17 cellular contexts compared by ENCODE assay signal in genomic region chr18:48915621-48916425, GRCh38. TPM values are rescaled to one million over a fixed set of nuclear protein-coding genes. Genes with fewer than 3 reads are reported as not detected.
A peak's percentile ranks its signal among the peaks of the same experiment; 100 is the strongest.
DNase-seq lines count a peak whose midpoint lies in the region; ATAC-seq, FAIRE-seq and TF ChIP-seq lines count a peak whose summit lies in the region.
"Had no signal": no experiment of that assay in that cellular context is flagged by ENCODE, and none has a peak within 500 bp of the region (broad histone marks: within the 10 kb centered on the region; RNA-seq: fewer than 3 reads in every experiment).

No MANE protein-coding gene starts in this region.

- no peak overlapping the region for H3K4me3 ChIP-seq in A549
- no peak overlapping the region for H3K4me3 ChIP-seq in IMR-90 (ENCODE audit: insufficient read depth, low read depth, low read length)
- H3K4me3 ChIP-seq: adrenal gland had no signal

- no peak for TF ChIP-seq CTCF in A549 (IDR thresholded peaks at IDR 0.05)
- no peak for TF ChIP-seq CTCF in IMR-90 (conservative IDR thresholded peaks at IDR 0.05; ENCODE audit: low read depth, low read length)
- no peak for TF ChIP-seq CTCF in mesothelial cell of epicardium (IDR thresholded peaks at IDR 0.05; ENCODE audit: unreplicated experiment)
- no peak for TF ChIP-seq CTCF in GM13977 (IDR thresholded peaks at IDR 0.05; ENCODE audit: extremely low read depth, insufficient read depth, missing control alignments)

- peak overlapping the region; percentile 52 for H3K27ac Mint-ChIP-seq in activated T-helper 1 cell treated with anti-CD3 and anti-CD28 coated beads, Interleukin-12 subunit alpha, Interleukin-12 subunit beta, Interleukin-2, Interleukin-4 antibody, amounts not matched to agents 30 ng/mL and 10 ng/mL and 1 ng/mL, durations not matched to agents 14 hours and 24 hours and 36 hours
- H3K27ac Mint-ChIP-seq in mesothelial cell of epicardium: peak overlapping the region; percentile 94
- H3K27ac Mint-ChIP-seq: activated CD4-positive, alpha-beta T cell treated with anti-CD3 and anti-CD28 coated beads for 36 hours had no signal

- no TSS peak for BruUV-seq in IMR-90 (replicated peaks; lab: Mats Ljungman, UMichigan)

- H2AFZ ChIP-seq in IMR-90 (replicated peaks; ENCODE audit: low read length, poor library complexity): no peak overlapping the region

- peaks cover 36% of the 10 kb centered on the region for H3K4me1 Mint-ChIP-seq in activated T-helper 1 cell treated with anti-CD3 and anti-CD28 coated beads, Interleukin-12 subunit alpha, Interleukin-12 subunit beta, Interleukin-2, Interleukin-4 antibody, amounts not matched to agents 30 ng/mL and 10 ng/mL and 1 ng/mL, durations not matched to agents 14 hours and 24 hours and 36 hours (ENCODE audit: low read depth)
- H3K4me1 Mint-ChIP-seq in mesothelial cell of epicardium: peaks cover 41% of the 10 kb centered on the region

- no peak for TF ChIP-seq EP300 in A549 (IDR thresholded peaks at IDR 0.05)

- intact Hi-C loops in IMR-90 (cut with micrococcal nuclease): no loop called here
- intact Hi-C loops in activated T-helper 1 cell treated with anti-CD3 and anti-CD28 coated beads, Interleukin-12 subunit alpha, Interleukin-12 subunit beta, Interleukin-2, Interleukin-4 antibody, amounts not matched to agents 30 ng/mL and 10 ng/mL and 1 ng/mL, durations not matched to agents 14 hours and 24 hours and 36 hours (cut with micrococcal nuclease): no loop called here

- H3K27ac ChIP-seq in A549 (no peak overlapping the region), IMR-90 (ENCODE audit: insufficient read depth, low read length) (no peak overlapping the region)
- H3K27ac ChIP-seq: adrenal gland had no signal

- no peak overlapping the region for H3K23ac ChIP-seq in IMR-90 (ENCODE audit: low read depth, low read length)

- peaks cover 13 to 42% of the 10 kb centered on the region in 2 experiments; a peak in 3 of 4 replicates for H3K79me1 ChIP-seq in IMR-90 (ENCODE audit: low read depth in 1 of 2, low read length in 2 of 2)

- no peak overlapping the region for H3K4me2 ChIP-seq in A549
- H3K4me2 ChIP-seq in IMR-90 (ENCODE audit: low read depth, low read length): no peak overlapping the region

- peak overlapping the region; percentile 12; the same call in 1 of the 2 replicates for H2AK5ac ChIP-seq in IMR-90 (ENCODE audit: low read depth, low read length)

- no peak overlapping the region for H3K9ac ChIP-seq in IMR-90 (ENCODE audit: low read depth, low read length)

- no peak overlapping the region for H2AK9ac ChIP-seq in IMR-90 (replicated peaks; ENCODE audit: low read depth, low read length, poor library complexity)

- peak in 1 of 2 experiments; percentile 24; a peak in 3 of 6 replicates for ATAC-seq in A549
- ATAC-seq in IMR-90 (ENCODE audit: low read depth): peak; percentile 52
- no peak for ATAC-seq in HG02884 (IDR thresholded peaks at IDR 0.05; ENCODE audit: unreplicated experiment)
- ATAC-seq in GM18907 (IDR thresholded peaks at IDR 0.05; ENCODE audit: unreplicated experiment): no peak
- ATAC-seq: activated CD4-positive, alpha-beta T cell treated with anti-CD3 and anti-CD28 coated beads for 36 hours; esophagus mucosa had no signal

- dilution Hi-C loops in IMR-90 (cut with HindIII; ENCODE audit: low sequenced_read_pairs, unreplicated experiment): no loop called here

- H3K56ac ChIP-seq in IMR-90 (ENCODE audit: extremely low read depth, insufficient read depth, low read length): no peak overlapping the region

- H3K36me3 ChIP-seq in IMR-90 (ENCODE audit: control insufficient read depth, insufficient read depth, low read length): peaks cover 15% of the 10 kb centered on the region

- no peak overlapping the region for H4K91ac ChIP-seq in IMR-90 (ENCODE audit: insufficient read depth, low read depth, low read length)

- no peak for FAIRE-seq in A549 (lab: Jason Lieb, UNC)
- FAIRE-seq: RCC 7860 had no signal

- 87% methylated on average over 7 of the region's 10 CpGs for WGBS in A549 (ENCODE audit: missing lambda C conversion rate)
- 87% methylated on average over 7 of the region's 10 CpGs; no CpG with 5 or more reads in 1 of the 2 experiments for WGBS in IMR-90 (ENCODE audit: extremely low coverage in 2 of 2, insufficient read length in 1 of 2), 2 experiments

- no peaks in the 10 kb centered on the region for H3K27me3 Mint-ChIP-seq in activated T-helper 1 cell treated with anti-CD3 and anti-CD28 coated beads, Interleukin-12 subunit alpha, Interleukin-12 subunit beta, Interleukin-2, Interleukin-4 antibody, amounts not matched to agents 30 ng/mL and 10 ng/mL and 1 ng/mL, durations not matched to agents 14 hours and 24 hours and 36 hours (ENCODE audit: insufficient read depth)
- H3K27me3 Mint-ChIP-seq in mesothelial cell of epicardium (ENCODE audit: low read depth): no peaks in the 10 kb centered on the region
- H3K27me3 Mint-ChIP-seq: activated CD4-positive, alpha-beta T cell treated with anti-CD3 and anti-CD28 coated beads for 36 hours had no signal

- no peak overlapping the region for H4K8ac ChIP-seq in IMR-90 (ENCODE audit: low read depth in 2 of 2, low read length in 2 of 2)

- H3K9me3 Mint-ChIP-seq in activated T-helper 1 cell treated with anti-CD3 and anti-CD28 coated beads, Interleukin-12 subunit alpha, Interleukin-12 subunit beta, Interleukin-2, Interleukin-4 antibody, amounts not matched to agents 30 ng/mL and 10 ng/mL and 1 ng/mL, durations not matched to agents 14 hours and 24 hours and 36 hours: no peaks in the 10 kb centered on the region
- H3K9me3 Mint-ChIP-seq in mesothelial cell of epicardium: no peaks in the 10 kb centered on the region

- H4K5ac ChIP-seq in IMR-90 (ENCODE audit: low read depth, low read length): no peak overlapping the region

- H3K9me3 ChIP-seq in A549 (no peaks in the 10 kb centered on the region), IMR-90 (ENCODE audit: control insufficient read depth, insufficient read depth, low read length) (no peaks in the 10 kb centered on the region)
- H3K9me3 ChIP-seq: adrenal gland had no signal

- no peak overlapping the region for H2BK5ac ChIP-seq in IMR-90 (ENCODE audit: low read depth, low read length, poor library complexity, severe bottlenecking)

- H3K4ac ChIP-seq in IMR-90 (ENCODE audit: low read depth, low read length): 0 out of 2 replicates have a peak overlapping the region, but pooled peaks have one; percentile 27

- peaks cover 9% of the 10 kb centered on the region for H4K20me1 ChIP-seq in IMR-90 (ENCODE audit: insufficient read depth, low read length)

- no peak overlapping the region for H2BK120ac ChIP-seq in IMR-90 (ENCODE audit: low read depth, low read length)

- no peak overlapping the region; the same call in 2 of the 3 replicates for H2BK15ac ChIP-seq in IMR-90 (ENCODE audit: low read depth, low read length)

- in situ Hi-C loops in IMR-90 (cut with MboI; ENCODE audit: low sequenced_read_pairs): no loop called here
- in situ Hi-C loops in GM13977 (cut with MboI; ENCODE audit: low pct_unique_long_range_greater_than_20kb, low sequenced_read_pairs, unreplicated experiment): no loop called here

- H3K14ac ChIP-seq in IMR-90 (replicated peaks; ENCODE audit: low read depth, low read length): peak overlapping the region; percentile 1; the same call in 1 of the 2 replicates

- peaks cover 11% of the 10 kb centered on the region for H3K36me3 Mint-ChIP-seq in activated T-helper 1 cell treated with anti-CD3 and anti-CD28 coated beads, Interleukin-12 subunit alpha, Interleukin-12 subunit beta, Interleukin-2, Interleukin-4 antibody, amounts not matched to agents 30 ng/mL and 10 ng/mL and 1 ng/mL, durations not matched to agents 14 hours and 24 hours and 36 hours (ENCODE audit: low read depth)
- peaks cover 10% of the 10 kb centered on the region for H3K36me3 Mint-ChIP-seq in mesothelial cell of epicardium

- H3K18ac ChIP-seq in IMR-90 (ENCODE audit: low read depth, low read length): no peak overlapping the region

- TF ChIP-seq POLR2A in A549 (IDR thresholded peaks at IDR 0.05; ENCODE audit: low read length): no peak
- no peak for TF ChIP-seq POLR2A in IMR-90 (IDR thresholded peaks at IDR 0.05; ENCODE audit: low read depth, low read length)

- H3K9me1 ChIP-seq in IMR-90 (ENCODE audit: insufficient read depth, low read length): peaks cover 14% of the 10 kb centered on the region

- H3K27me3 ChIP-seq in IMR-90 (ENCODE audit: control insufficient read depth, insufficient read depth, low read length): no peaks in the 10 kb centered on the region
- H3K27me3 ChIP-seq: adrenal gland had no signal

- TF ChIP-seq RAD21 in A549 (conservative IDR thresholded peaks at IDR 0.05 in 1 of 2, IDR thresholded peaks at IDR 0.05 in 1 of 2) (no peak), IMR-90 (IDR thresholded peaks at IDR 0.05; ENCODE audit: low read length) (no peak)

- no peak overlapping the region for H2BK20ac ChIP-seq in IMR-90 (ENCODE audit: low read depth, low read length)

- CTCF ChIA-PET in A549 (lab: Yijun Ruan, JAX): interaction anchor here (0.5 to 1.3 kb wide), 3 partner anchors 13 to 75 kb away, joined by 3 to 4 read pairs (median 3); no protein-coding TSS in a partner anchor
- CTCF ChIA-PET in IMR-90 (lab: Yijun Ruan, JAX): interaction anchor here (0.6 kb wide), 1 partner anchor 23 kb away, joined by 4 read pairs; no protein-coding TSS in a partner anchor

- DNase-seq in A549 (ENCODE audit: low read depth in 1 of 2, low spot score in 1 of 2) (no peak), IMR-90 (peak; percentile 32), mesothelial cell of epicardium (ENCODE audit: low spot score in 2 of 2, unreplicated experiment in 2 of 2) (no peak), NCI-H2196 (lab: John Stamatoyannopoulos, UW; ENCODE audit: unreplicated experiment) (no peak), GM13977 (ENCODE audit: low spot score) (no peak)
- DNase-seq in activated T-helper 1 cell treated with anti-CD3 and anti-CD28 coated beads, Interleukin-12 subunit alpha, Interleukin-12 subunit beta, Interleukin-2, Interleukin-4 antibody, amounts not matched to agents 30 ng/mL and 10 ng/mL and 1 ng/mL, durations not matched to agents 14 hours and 24 hours and 36 hours (ENCODE audit: low spot score): no peak
- DNase-seq: activated CD4-positive, alpha-beta T cell treated with anti-CD3 and anti-CD28 coated beads for 36 hours; activated T-cell treated with anti-CD3 and anti-CD28 coated beads for 4 hours; cortex of kidney; NCI-H1092 treated with DMSO at 0.1 percent for 48 hours; nucleus accumbens; T-helper 2 cell had no signal

- no peak overlapping the region for H3K4me3 Mint-ChIP-seq in activated T-helper 1 cell treated with anti-CD3 and anti-CD28 coated beads, Interleukin-12 subunit alpha, Interleukin-12 subunit beta, Interleukin-2, Interleukin-4 antibody, amounts not matched to agents 30 ng/mL and 10 ng/mL and 1 ng/mL, durations not matched to agents 14 hours and 24 hours and 36 hours
- H3K4me3 Mint-ChIP-seq in mesothelial cell of epicardium: no peak overlapping the region
- H3K4me3 Mint-ChIP-seq: activated CD4-positive, alpha-beta T cell treated with anti-CD3 and anti-CD28 coated beads for 36 hours had no signal

- POLR2A ChIA-PET in A549 (lab: Yijun Ruan, JAX): no interaction called here
- POLR2A ChIA-PET in IMR-90 (lab: Charles Lee; ENCODE audit: unreplicated experiment): no interaction called here

- peaks cover 32% of the 10 kb centered on the region for H3K4me1 ChIP-seq in A549
- H3K4me1 ChIP-seq in IMR-90 (ENCODE audit: control insufficient read depth, insufficient read depth, low read length): peaks cover 5% of the 10 kb centered on the region; the same call in 1 of the 2 replicates

RNA-seq across cellular contexts. Expression of gene SMAD7, which starts 34.9 kb away (rescaled TPM):
- polyA plus RNA-seq in A549 (2011; rRNA removed) (18.9 and 19.9 TPM in 2 replicates), A549 (2017; fragmentation: RNase III; extraction: RNeasy Plus Mini Kit Qiagen cat#74134 plus additional on column Dnase treatment) (26.9 to 29.1 TPM (median 29.0 TPM) in 3 replicates), IMR-90 (2012; rRNA removed) (17.6 and 17.9 TPM in 2 replicates)
- 38.2 and 48.5 TPM in 2 replicates for polyA plus RNA-seq in A549 (2012; cell fraction: cytosol; rRNA removed)
- polyA plus RNA-seq in A549 (2012; cell fraction: nucleus; rRNA removed): 76.0 and 84.4 TPM in 2 replicates
- polyA minus RNA-seq in A549 (2011; rRNA and poly(A)+ RNA removed): 51.4 and 52.2 TPM in 2 replicates
- total RNA-seq in IMR-90 (2012; rRNA removed) (13.3 and 15.8 TPM in 2 replicates), mesothelial cell of epicardium (75.5 to 77.6 TPM (median 76.8 TPM) in 3 replicates)
- polyA plus RNA-seq in IMR-90 (2012; cell fraction: cytosol; rRNA removed): 8.3 and 14.6 TPM in 2 replicates
- 22.6 and 22.9 TPM in 2 replicates for polyA plus RNA-seq in IMR-90 (2012; cell fraction: nucleus; rRNA removed; ENCODE audit: low replicate concordance)
- total RNA-seq in activated T-helper 1 cell treated with anti-CD3 and anti-CD28 coated beads, Interleukin-12 subunit alpha, Interleukin-12 subunit beta, Interleukin-2, Interleukin-4 antibody, amounts not matched to agents 30 ng/mL and 10 ng/mL and 1 ng/mL, durations not matched to agents 14 hours and 24 hours and 36 hours: 26.7 and 26.8 TPM in 2 replicates
